Comparison of ENCODE assay signal across 1 cellular context in the genomic region with DNA sequence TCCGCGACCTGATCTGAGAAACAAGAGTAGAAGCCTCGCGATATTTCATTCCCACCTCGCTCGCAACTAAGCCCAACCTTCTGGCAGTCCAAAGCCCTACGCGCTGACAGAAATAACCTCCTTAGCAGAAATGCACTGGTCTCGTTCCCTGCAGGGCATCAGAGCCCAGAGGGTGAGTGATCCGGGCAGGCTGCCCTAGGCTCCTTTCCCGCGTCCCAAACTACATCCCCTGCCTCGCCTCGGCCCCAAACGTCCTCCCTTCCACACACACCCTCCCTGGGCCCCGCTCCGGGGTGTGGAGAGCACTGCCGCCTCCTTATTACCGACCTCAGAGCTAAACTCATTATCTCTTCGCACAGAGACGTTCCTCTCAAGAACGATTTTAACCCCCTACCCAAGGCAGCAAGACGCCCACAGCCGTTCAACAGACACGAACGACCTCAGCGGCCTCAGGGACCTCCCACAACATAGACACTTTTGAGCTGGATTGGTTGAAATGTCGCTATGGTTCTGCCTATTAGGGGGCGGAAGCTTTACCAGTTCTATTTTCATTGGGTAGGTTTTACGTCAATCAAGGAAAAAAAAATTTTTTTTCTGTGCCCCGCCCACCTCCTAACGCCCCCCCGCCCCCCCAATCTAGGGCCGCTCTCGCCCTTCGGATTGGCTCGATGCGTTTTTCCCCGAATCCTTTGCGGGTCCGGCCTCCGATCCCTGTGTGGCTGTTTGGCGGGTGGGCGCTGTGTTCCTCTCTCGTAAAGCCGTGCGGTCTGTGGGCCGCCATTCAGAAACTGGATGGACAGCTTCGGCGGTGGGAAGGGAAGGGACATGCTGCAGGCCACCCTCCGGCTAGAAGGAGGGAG.
TF ChIP-seq lines count a peak whose summit lies in the region.

A gene (minus strand): TSS at position 439 of the 860 bp plus-strand sequence. CDS start 95 bp downstream, at position 344.

TF ChIP-seq in HepG2, 621 proteins besides CTCF, POLR2A, EP300 and RAD21 (continued from another document and continues in another):
- TF ChIP-seq, protein P1, sequence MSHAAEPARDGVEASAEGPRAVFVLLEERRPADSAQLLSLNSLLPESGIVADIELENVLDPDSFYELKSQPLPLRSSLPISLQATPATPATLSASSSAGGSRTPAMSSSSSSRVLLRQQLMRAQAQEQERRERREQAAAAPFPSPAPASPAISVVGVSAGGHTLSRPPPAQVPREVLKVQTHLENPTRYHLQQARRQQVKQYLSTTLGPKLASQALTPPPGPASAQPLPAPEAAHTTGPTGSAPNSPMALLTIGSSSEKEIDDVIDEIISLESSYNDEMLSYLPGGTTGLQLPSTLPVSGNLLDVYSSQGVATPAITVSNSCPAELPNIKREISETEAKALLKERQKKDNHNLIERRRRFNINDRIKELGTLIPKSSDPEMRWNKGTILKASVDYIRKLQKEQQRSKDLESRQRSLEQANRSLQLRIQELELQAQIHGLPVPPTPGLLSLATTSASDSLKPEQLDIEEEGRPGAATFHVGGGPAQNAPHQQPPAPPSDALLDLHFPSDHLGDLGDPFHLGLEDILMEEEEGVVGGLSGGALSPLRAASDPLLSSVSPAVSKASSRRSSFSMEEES (CRISPR knock-in tag; IDR thresholded peaks at IDR 0.05): peak; percentile 70; the same call in 1 of the 2 replicates
- no peak; the same call in 1 of the 2 replicates for TF ChIP-seq ZNF160 (CRISPR knock-in tag; IDR thresholded peaks at IDR 0.05)
- TF ChIP-seq, protein P2, sequence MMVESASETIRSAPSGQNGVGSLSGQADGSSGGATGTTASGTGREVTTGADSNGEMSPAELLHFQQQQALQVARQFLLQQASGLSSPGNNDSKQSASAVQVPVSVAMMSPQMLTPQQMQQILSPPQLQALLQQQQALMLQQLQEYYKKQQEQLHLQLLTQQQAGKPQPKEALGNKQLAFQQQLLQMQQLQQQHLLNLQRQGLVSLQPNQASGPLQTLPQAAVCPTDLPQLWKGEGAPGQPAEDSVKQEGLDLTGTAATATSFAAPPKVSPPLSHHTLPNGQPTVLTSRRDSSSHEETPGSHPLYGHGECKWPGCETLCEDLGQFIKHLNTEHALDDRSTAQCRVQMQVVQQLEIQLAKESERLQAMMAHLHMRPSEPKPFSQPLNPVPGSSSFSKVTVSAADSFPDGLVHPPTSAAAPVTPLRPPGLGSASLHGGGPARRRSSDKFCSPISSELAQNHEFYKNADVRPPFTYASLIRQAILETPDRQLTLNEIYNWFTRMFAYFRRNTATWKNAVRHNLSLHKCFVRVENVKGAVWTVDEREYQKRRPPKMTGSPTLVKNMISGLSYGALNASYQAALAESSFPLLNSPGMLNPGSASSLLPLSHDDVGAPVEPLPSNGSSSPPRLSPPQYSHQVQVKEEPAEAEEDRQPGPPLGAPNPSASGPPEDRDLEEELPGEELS (CRISPR knock-in tag; IDR thresholded peaks at IDR 0.05): peak; percentile 30; the same call in 1 of the 2 replicates
- no peak for TF ChIP-seq ZNF234 (CRISPR knock-in tag; conservative IDR thresholded peaks at IDR 0.05)
- TF ChIP-seq ZFP82 (CRISPR knock-in tag; IDR thresholded peaks at IDR 0.05; ENCODE audit: borderline replicate concordance): 0 out of 2 replicates have a peak, but pooled peaks have one; percentile 25
- TF ChIP-seq, protein P3, sequence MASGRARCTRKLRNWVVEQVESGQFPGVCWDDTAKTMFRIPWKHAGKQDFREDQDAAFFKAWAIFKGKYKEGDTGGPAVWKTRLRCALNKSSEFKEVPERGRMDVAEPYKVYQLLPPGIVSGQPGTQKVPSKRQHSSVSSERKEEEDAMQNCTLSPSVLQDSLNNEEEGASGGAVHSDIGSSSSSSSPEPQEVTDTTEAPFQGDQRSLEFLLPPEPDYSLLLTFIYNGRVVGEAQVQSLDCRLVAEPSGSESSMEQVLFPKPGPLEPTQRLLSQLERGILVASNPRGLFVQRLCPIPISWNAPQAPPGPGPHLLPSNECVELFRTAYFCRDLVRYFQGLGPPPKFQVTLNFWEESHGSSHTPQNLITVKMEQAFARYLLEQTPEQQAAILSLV (CRISPR knock-in tag; IDR thresholded peaks at IDR 0.05; ENCODE audit: borderline replicate concordance): peak; percentile 79
- TF ChIP-seq, protein P4, sequence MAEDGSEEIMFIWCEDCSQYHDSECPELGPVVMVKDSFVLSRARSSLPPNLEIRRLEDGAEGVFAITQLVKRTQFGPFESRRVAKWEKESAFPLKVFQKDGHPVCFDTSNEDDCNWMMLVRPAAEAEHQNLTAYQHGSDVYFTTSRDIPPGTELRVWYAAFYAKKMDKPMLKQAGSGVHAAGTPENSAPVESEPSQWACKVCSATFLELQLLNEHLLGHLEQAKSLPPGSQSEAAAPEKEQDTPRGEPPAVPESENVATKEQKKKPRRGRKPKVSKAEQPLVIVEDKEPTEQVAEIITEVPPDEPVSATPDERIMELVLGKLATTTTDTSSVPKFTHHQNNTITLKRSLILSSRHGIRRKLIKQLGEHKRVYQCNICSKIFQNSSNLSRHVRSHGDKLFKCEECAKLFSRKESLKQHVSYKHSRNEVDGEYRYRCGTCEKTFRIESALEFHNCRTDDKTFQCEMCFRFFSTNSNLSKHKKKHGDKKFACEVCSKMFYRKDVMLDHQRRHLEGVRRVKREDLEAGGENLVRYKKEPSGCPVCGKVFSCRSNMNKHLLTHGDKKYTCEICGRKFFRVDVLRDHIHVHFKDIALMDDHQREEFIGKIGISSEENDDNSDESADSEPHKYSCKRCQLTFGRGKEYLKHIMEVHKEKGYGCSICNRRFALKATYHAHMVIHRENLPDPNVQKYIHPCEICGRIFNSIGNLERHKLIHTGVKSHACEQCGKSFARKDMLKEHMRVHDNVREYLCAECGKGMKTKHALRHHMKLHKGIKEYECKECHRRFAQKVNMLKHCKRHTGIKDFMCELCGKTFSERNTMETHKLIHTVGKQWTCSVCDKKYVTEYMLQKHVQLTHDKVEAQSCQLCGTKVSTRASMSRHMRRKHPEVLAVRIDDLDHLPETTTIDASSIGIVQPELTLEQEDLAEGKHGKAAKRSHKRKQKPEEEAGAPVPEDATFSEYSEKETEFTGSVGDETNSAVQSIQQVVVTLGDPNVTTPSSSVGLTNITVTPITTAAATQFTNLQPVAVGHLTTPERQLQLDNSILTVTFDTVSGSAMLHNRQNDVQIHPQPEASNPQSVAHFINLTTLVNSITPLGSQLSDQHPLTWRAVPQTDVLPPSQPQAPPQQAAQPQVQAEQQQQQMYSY (CRISPR knock-in tag; IDR thresholded peaks at IDR 0.05): 0 out of 2 replicates have a peak, but pooled peaks have one; percentile 44
- TF ChIP-seq ZSCAN21 (CRISPR knock-in tag; IDR thresholded peaks at IDR 0.05; ENCODE audit: borderline replicate concordance): peak; percentile 89
- TF ChIP-seq TMF1 (CRISPR knock-in tag; IDR thresholded peaks at IDR 0.05; ENCODE audit: low read depth): peak; percentile 49; the same call in 1 of the 2 replicates
- TF ChIP-seq HOXA3 (CRISPR knock-in tag; IDR thresholded peaks at IDR 0.05): peak; percentile 56
- TF ChIP-seq, protein P5, sequence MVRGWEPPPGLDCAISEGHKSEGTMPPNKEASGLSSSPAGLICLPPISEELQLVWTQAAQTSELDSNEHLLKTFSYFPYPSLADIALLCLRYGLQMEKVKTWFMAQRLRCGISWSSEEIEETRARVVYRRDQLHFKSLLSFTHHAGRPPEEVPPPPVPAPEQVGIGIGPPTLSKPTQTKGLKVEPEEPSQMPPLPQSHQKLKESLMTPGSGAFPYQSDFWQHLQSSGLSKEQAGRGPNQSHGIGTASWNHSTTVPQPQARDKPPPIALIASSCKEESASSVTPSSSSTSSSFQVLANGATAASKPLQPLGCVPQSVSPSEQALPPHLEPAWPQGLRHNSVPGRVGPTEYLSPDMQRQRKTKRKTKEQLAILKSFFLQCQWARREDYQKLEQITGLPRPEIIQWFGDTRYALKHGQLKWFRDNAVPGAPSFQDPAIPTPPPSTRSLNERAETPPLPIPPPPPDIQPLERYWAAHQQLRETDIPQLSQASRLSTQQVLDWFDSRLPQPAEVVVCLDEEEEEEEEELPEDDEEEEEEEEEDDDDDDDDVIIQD (CRISPR knock-in tag; IDR thresholded peaks at IDR 0.05; ENCODE audit: low read depth): peak; percentile 72; the same call in 1 of the 2 replicates
- TF ChIP-seq ZFP41 (CRISPR knock-in tag; IDR thresholded peaks at IDR 0.05; ENCODE audit: borderline replicate concordance): peak; percentile 51; the same call in 1 of the 2 replicates
- peak; percentile 83; the same call in 1 of the 2 replicates for TF ChIP-seq TSC22D2 (CRISPR knock-in tag; IDR thresholded peaks at IDR 0.05; ENCODE audit: borderline replicate concordance)
- TF ChIP-seq TCF7L2 (IDR thresholded peaks at IDR 0.05; ENCODE audit: low read depth, low read length): no peak
- no peak for TF ChIP-seq LCORL (IDR thresholded peaks at IDR 0.05)
- TF ChIP-seq LCORL (CRISPR knock-in tag; IDR thresholded peaks at IDR 0.05): peak; percentile 27; the same call in 1 of the 2 replicates
- TF ChIP-seq KDM5A (IDR thresholded peaks at IDR 0.05; ENCODE audit: borderline replicate concordance, low read length): peak; percentile 87
- TF ChIP-seq GATAD1 (CRISPR knock-in tag; IDR thresholded peaks at IDR 0.05): peak; percentile 78
- 0 out of 2 replicates have a peak, but pooled peaks have one; percentile 31 for TF ChIP-seq ZFYVE20 (CRISPR knock-in tag; IDR thresholded peaks at IDR 0.05; ENCODE audit: borderline replicate concordance, low read depth)
- peak; percentile 86 for TF ChIP-seq SAP130 (CRISPR knock-in tag; IDR thresholded peaks at IDR 0.05; ENCODE audit: low read depth)
- TF ChIP-seq HNRNPLL (IDR thresholded peaks at IDR 0.05; ENCODE audit: low read depth, low read length, poor library complexity, severe bottlenecking): peak; percentile 19
- no peak for TF ChIP-seq AKAP8 (CRISPR knock-in tag; IDR thresholded peaks at IDR 0.05)
- TF ChIP-seq MTF1 (CRISPR knock-in tag; IDR thresholded peaks at IDR 0.05): no peak
- TF ChIP-seq KAT7 (CRISPR knock-in tag; IDR thresholded peaks at IDR 0.05; ENCODE audit: borderline replicate concordance): peak; percentile 77; the same call in 1 of the 2 replicates
- TF ChIP-seq, protein P6, sequence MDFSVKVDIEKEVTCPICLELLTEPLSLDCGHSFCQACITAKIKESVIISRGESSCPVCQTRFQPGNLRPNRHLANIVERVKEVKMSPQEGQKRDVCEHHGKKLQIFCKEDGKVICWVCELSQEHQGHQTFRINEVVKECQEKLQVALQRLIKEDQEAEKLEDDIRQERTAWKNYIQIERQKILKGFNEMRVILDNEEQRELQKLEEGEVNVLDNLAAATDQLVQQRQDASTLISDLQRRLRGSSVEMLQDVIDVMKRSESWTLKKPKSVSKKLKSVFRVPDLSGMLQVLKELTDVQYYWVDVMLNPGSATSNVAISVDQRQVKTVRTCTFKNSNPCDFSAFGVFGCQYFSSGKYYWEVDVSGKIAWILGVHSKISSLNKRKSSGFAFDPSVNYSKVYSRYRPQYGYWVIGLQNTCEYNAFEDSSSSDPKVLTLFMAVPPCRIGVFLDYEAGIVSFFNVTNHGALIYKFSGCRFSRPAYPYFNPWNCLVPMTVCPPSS (IDR thresholded peaks at IDR 0.05): no peak
- peak; percentile 39; the same call in 1 of the 2 replicates for TF ChIP-seq MYNN (CRISPR knock-in tag; IDR thresholded peaks at IDR 0.05; ENCODE audit: low read depth)
- peak; percentile 90 for TF ChIP-seq AGO2 (optimal IDR thresholded peaks at IDR 0.05; ENCODE audit: low read depth, low read length)
- no peak for TF ChIP-seq ARNT (IDR thresholded peaks at IDR 0.05)
- no peak for TF ChIP-seq NFE2 (CRISPR knock-in tag; IDR thresholded peaks at IDR 0.05)
- TF ChIP-seq SP1 (IDR thresholded peaks at IDR 0.05): no peak
- peak; percentile 35; the same call in 1 of the 2 replicates for TF ChIP-seq SP1 (CRISPR knock-in tag; IDR thresholded peaks at IDR 0.05)
- TF ChIP-seq, protein P7, sequence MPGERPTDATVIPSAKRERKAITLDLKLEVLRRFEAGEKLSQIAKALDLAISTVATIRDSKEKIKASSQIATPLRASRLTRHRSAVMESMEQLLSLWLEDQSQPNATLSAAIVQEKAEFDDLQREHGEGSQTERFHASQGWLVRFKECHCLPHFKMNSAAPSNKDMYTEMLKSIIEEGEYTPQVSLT (CRISPR knock-in tag; IDR thresholded peaks at IDR 0.05; ENCODE audit: borderline replicate concordance, low read depth): no peak
- no peak for TF ChIP-seq FOXC1 (CRISPR knock-in tag; IDR thresholded peaks at IDR 0.05; ENCODE audit: borderline replicate concordance)
- TF ChIP-seq SALL1 (CRISPR knock-in tag; IDR thresholded peaks at IDR 0.05): peak; percentile 76
- TF ChIP-seq, protein P8, sequence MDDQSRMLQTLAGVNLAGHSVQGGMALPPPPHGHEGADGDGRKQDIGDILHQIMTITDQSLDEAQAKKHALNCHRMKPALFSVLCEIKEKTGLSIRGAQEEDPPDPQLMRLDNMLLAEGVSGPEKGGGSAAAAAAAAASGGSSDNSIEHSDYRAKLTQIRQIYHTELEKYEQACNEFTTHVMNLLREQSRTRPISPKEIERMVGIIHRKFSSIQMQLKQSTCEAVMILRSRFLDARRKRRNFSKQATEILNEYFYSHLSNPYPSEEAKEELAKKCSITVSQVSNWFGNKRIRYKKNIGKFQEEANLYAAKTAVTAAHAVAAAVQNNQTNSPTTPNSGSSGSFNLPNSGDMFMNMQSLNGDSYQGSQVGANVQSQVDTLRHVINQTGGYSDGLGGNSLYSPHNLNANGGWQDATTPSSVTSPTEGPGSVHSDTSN (CRISPR knock-in tag; IDR thresholded peaks at IDR 0.05; ENCODE audit: borderline replicate concordance): 0 out of 2 replicates have a peak, but pooled peaks have one; percentile 51
- TF ChIP-seq ZNF33B (CRISPR knock-in tag; IDR thresholded peaks at IDR 0.05): 0 out of 2 replicates have a peak, but pooled peaks have one; percentile 27
- TF ChIP-seq ZNF556 (CRISPR knock-in tag; IDR thresholded peaks at IDR 0.05; ENCODE audit: borderline replicate concordance): peak; percentile 77; the same call in 1 of the 2 replicates
- TF ChIP-seq RARG (CRISPR knock-in tag; IDR thresholded peaks at IDR 0.05; ENCODE audit: low read depth): 0 out of 2 replicates have a peak, but pooled peaks have one; percentile 4
- no peak; the same call in 1 of the 2 replicates for TF ChIP-seq ZNF484 (CRISPR knock-in tag; IDR thresholded peaks at IDR 0.05; ENCODE audit: borderline replicate concordance, low read depth)
- TF ChIP-seq ZSCAN29 (CRISPR knock-in tag; conservative IDR thresholded peaks at IDR 0.05): no peak
- peak; percentile 47; the same call in 1 of the 2 replicates for TF ChIP-seq ZNF431 (CRISPR knock-in tag; IDR thresholded peaks at IDR 0.05; ENCODE audit: borderline replicate concordance, low read depth)
- TF ChIP-seq ZNF329 (CRISPR knock-in tag; IDR thresholded peaks at IDR 0.05; ENCODE audit: low read depth): 0 out of 2 replicates have a peak, but pooled peaks have one; percentile 36
- TF ChIP-seq PHF8 (CRISPR knock-in tag; IDR thresholded peaks at IDR 0.05): peak; percentile 94
- peak; percentile 12; the same call in 1 of the 2 replicates for TF ChIP-seq ZNF292 (CRISPR knock-in tag; IDR thresholded peaks at IDR 0.05; ENCODE audit: borderline replicate concordance, low read depth)
- no peak for TF ChIP-seq ZNF570 (CRISPR knock-in tag; IDR thresholded peaks at IDR 0.05; ENCODE audit: borderline replicate concordance)
- TF ChIP-seq ZNF792 (CRISPR knock-in tag; IDR thresholded peaks at IDR 0.05): peak; percentile 85
- TF ChIP-seq MIER2 (CRISPR knock-in tag; IDR thresholded peaks at IDR 0.05): peak; percentile 76
